In genomic region chr11:132717824-132718223, GRCh38 we compare ENCODE assay signal across 20 cellular contexts.
"Had no signal": no experiment of that assay in that cellular context is flagged by ENCODE, and none has a peak within 500 bp of the region (broad histone marks: within the 10 kb centered on the region; RNA-seq: fewer than 3 reads in every experiment).

No MANE protein-coding gene starts in this region.

- H3K4me1 ChIP-seq: suprapubic skin, tibial artery, upper lobe of left lung, uterus had no signal

- H3K36me3 Mint-ChIP-seq: naive B cell had no signal

- H3K4me3 Mint-ChIP-seq: naive B cell had no signal

- H3K27ac Mint-ChIP-seq: naive B cell had no signal

- H3K4me3 ChIP-seq: dorsolateral prefrontal cortex, hepatocyte, spleen, suprapubic skin, tibial artery, upper lobe of left lung, uterus had no signal

- H3K27ac ChIP-seq: hepatocyte, neutrophil, spleen, suprapubic skin, tibial artery, upper lobe of left lung, uterus had no signal

- H3K4me2 ChIP-seq: hepatocyte had no signal

- H3K36me3 ChIP-seq: neutrophil, spleen, suprapubic skin, tibial artery, upper lobe of left lung, uterus had no signal

- H3K27me3 Mint-ChIP-seq: naive B cell had no signal

- H3K27me3 ChIP-seq: dorsolateral prefrontal cortex, hepatocyte, neutrophil, spleen, suprapubic skin, tibial artery, upper lobe of left lung, uterus had no signal

- ATAC-seq: left colon, left ventricle myocardium superior, sciatic nerve had no signal

- H3K9me3 ChIP-seq: neutrophil, spleen, suprapubic skin, tibial artery, upper lobe of left lung, uterus had no signal

- DNase-seq: cortex of kidney; dorsolateral prefrontal cortex; effector CD8-positive, alpha-beta T cell; foreskin melanocyte; head of caudate nucleus; left colon; left ventricle myocardium superior; mesendoderm; naive B cell; spleen; stimulated activated CD4-positive, alpha-beta T cell treated with anti-CD3 and anti-CD28 coated beads, Interleukin-2, amount 100 ng/mL, for 24 hours; stimulated activated CD4-positive, alpha-beta T cell treated with anti-CD3 and anti-CD28 coated beads, Interleukin-4, amount 100 ng/mL, for 4 hours; stimulated activated naive CD4-positive, alpha-beta T cell; tibial artery; upper lobe of left lung; uterus had no signal
